In the genomic region with DNA sequence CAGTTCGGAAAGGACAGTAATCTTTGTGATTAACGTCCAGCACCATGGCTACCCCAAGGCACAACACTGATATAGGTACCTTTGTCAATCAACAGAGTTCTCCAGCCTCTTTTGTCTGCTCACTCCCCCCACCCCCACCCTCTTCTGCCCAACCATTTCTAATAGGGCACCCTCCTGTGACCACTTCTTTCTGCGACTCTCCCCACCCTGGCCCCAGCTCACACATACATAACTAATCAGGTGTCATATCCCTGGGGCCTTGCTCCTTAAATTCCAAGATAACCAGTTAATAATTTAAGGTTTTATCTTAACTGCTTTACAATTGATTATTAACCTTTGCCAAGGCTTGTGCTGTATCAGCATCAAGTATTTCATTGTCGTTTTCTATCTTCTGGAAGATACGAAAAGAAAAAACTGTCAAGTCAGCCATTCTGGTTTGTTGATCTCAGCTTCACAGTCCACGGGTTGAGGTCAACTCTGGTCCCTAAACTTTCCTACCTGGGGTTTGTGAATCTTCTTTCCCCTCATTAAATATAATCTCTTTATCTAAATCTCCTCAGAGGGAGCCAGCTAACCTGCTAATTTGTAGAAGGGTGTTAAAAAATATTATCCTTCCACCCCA, we compare ENCODE assay signal across 23 cellular contexts. TPM values are rescaled to one million over a fixed set of nuclear protein-coding genes. Genes with fewer than 3 reads are reported as not detected.
"Had no signal": no experiment of that assay in that cellular context is flagged by ENCODE, and none has a peak within 500 bp of the region (broad histone marks: within the 10 kb centered on the region; RNA-seq: fewer than 3 reads in every experiment).

No MANE protein-coding gene starts in this region.

- H3K4me3 Mint-ChIP-seq: immature natural killer cell, memory B cell, naive B cell, nephron had no signal

- H3K27ac Mint-ChIP-seq: immature natural killer cell, memory B cell, naive B cell, nephron had no signal

- H3K36me3 ChIP-seq: left ventricle myocardium inferior, lower lobe of right lung, stomach, thoracic aorta had no signal

- H3K9me3 Mint-ChIP-seq: immature natural killer cell, memory B cell, nephron had no signal

- DNase-seq: effector memory CD4-positive, alpha-beta T cell; foreskin melanocyte; head of caudate nucleus; hippocampal formation; immature natural killer cell; left ventricle myocardium inferior; lower lobe of right lung; midbrain; naive B cell; stimulated activated naive CD4-positive, alpha-beta T cell; stomach; substantia nigra; trophoblast cell had no signal

- H3K36me3 Mint-ChIP-seq: immature natural killer cell, memory B cell, naive B cell had no signal

- H3K4me3 ChIP-seq: left ventricle myocardium inferior, lower lobe of right lung, stomach, thoracic aorta had no signal

- H3K4me1 ChIP-seq: left ventricle myocardium inferior, lower lobe of right lung had no signal

- H3K4me1 Mint-ChIP-seq: immature natural killer cell, memory B cell, naive B cell, nephron had no signal

- ATAC-seq: lower lobe of right lung, sciatic nerve had no signal

- H3K9me3 ChIP-seq: left ventricle myocardium inferior, lower lobe of right lung, stomach, thoracic aorta had no signal

- FAIRE-seq: keratinocyte had no signal

- H3K27ac ChIP-seq: left ventricle myocardium inferior, lower lobe of right lung, thoracic aorta had no signal

RNA-seq across cellular contexts. Expression of a gene that starts 27.3 kb away (rescaled TPM):
- total RNA-seq: left ventricle myocardium inferior, osteoblast, pulmonary artery endothelial cell, sciatic nerve, skeletal muscle tissue, thoracic aorta, urinary bladder had no signal
- polyA plus RNA-seq: esophagus, immature natural killer cell, keratinocyte, urinary bladder had no signal
